Comparison of ENCODE assay signal across 8 cellular contexts in the genomic region with DNA sequence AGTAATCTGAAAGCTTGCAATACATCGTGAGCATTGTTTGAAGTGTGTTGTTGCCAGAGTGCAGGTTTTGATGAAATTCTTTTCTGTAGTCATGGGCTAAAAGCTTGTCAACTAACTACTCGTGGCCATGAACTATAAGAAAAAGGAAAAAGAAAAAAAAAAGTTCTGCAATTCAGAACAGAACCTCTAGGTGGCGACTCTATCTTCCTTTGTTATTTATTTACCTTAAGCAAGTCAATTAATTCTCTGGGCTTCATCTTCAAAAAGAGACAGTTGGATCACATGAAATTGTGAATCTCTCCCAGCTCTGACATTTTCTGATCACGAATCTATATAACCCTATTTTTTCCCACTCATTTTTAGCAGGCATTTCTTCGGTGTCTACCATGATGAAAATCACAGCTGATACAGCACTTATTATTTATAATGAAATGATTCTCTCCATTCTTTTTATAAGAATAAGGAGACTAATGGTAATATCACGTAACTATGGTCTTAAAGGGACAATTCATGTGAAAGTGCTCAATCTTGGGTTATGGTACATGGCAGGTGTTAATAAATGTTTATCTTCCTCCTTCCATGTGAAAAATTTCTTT. TPM values are rescaled to one million over a fixed set of nuclear protein-coding genes. Genes with fewer than 3 reads are reported as not detected.
DNase-seq lines count a peak whose midpoint lies in the region; ATAC-seq and TF ChIP-seq lines count a peak whose summit lies in the region.

No MANE protein-coding gene starts in this region.

- POLR2A ChIA-PET in RWPE1 (lab: Yijun Ruan, JAX; ENCODE audit: low non-redundant PET): no interaction called here

- H3K4me1 ChIP-seq in stomach: no peaks in the 10 kb centered on the region

- no peak for TF ChIP-seq POLR2A in stomach (IDR thresholded peaks at IDR 0.05)

- CTCF ChIA-PET in RWPE1 (lab: Yijun Ruan, JAX): interaction anchor here (0.5 to 1.3 kb wide), 23 partner anchors 8 to 1322 kb away, joined by 3 to 7 read pairs (median 3); no protein-coding TSS in a partner anchor

- H3K4me3 ChIP-seq in GM06990 (replicated peaks; ENCODE audit: low read depth, low read length): no peak overlapping the region
- no peak overlapping the region for H3K4me3 ChIP-seq in fibroblast of mammary gland (ENCODE audit: control insufficient read depth, low read depth, low read length)
- H3K4me3 ChIP-seq in stomach: no peak overlapping the region

- no peak for ATAC-seq in HG02852 (IDR thresholded peaks at IDR 0.05; ENCODE audit: unreplicated experiment)
- no peak for ATAC-seq in HG03196 (IDR thresholded peaks at IDR 0.05; ENCODE audit: unreplicated experiment)

- H3K27ac ChIP-seq in RWPE1: no peak overlapping the region
- H3K27ac ChIP-seq in stomach: no peak overlapping the region

- WGBS in stomach, 5 donors: 33 to 38% (median 35%) methylated on average over 6 of the region's 6 CpGs

- H3K36me3 ChIP-seq in GM06990 (ENCODE audit: control insufficient read depth, insufficient read depth, low read length) (no peaks in the 10 kb centered on the region), stomach (no peaks in the 10 kb centered on the region)

- TF ChIP-seq CTCF in GM06990 (IDR thresholded peaks at IDR 0.05; ENCODE audit: insufficient read depth, low read length, poor library complexity, severe bottlenecking) (peak; percentile 61), RWPE1 (conservative IDR thresholded peaks at IDR 0.05; ENCODE audit: low read depth) (peak; percentile 87), fibroblast of mammary gland (conservative IDR thresholded peaks at IDR 0.05; ENCODE audit: control insufficient read depth, insufficient read depth, low read depth, low read length) (peak; percentile 70), stomach (IDR thresholded peaks at IDR 0.05) (peak in 4 of 7 experiments; percentile 39 to 71 (median 56))

- H3K9me3 ChIP-seq in stomach: no peaks in the 10 kb centered on the region

- DNase-seq in GM06990 (ENCODE audit: extremely low read depth, insufficient read length) (peak; percentile 36), Kasumi-1 (lab: John Stamatoyannopoulos, UW) (peak; percentile 20 to 30), RWPE1 (ENCODE audit: low spot score) (peak; percentile 8), fibroblast of mammary gland (ENCODE audit: low read depth) (peak; percentile 52), stomach (no peak)
- DNase-seq in activated CD8-positive, alpha-beta memory T cell treated with anti-CD3 and anti-CD28 coated beads for 24 hours: no peak

- intact Hi-C loops in stomach (cut with DNase I; ENCODE audit: low total_unique reads): no loop called here

- TF ChIP-seq EP300 in stomach (IDR thresholded peaks at IDR 0.05): no peak

- H3K27me3 ChIP-seq in GM06990 (replicated peaks; ENCODE audit: control insufficient read depth, insufficient read depth, low read length) (no peaks in the 10 kb centered on the region), stomach (no peaks in the 10 kb centered on the region)

RNA-seq across cellular contexts. Expression of gene TMEM196, which starts 18.8 kb away (rescaled TPM):
- total RNA-seq in stomach: under 1 TPM in 1 of 5 donors, not detected in 4; 0.55 TPM
- polyA plus RNA-seq in stomach: under 1 TPM in 1 of 3 donors, not detected in 2; 0.03 TPM

RNA-seq across cellular contexts. Expression of gene POLR1F, which starts 45.8 kb away (rescaled TPM):
- total RNA-seq in stomach: 10 to 100 TPM in 2 of 5 donors, 1 to 10 TPM in 3; 3.8 to 17.3 (median 5.8) TPM
- 1 to 10 TPM; 5.2 to 9.3 (median 6.2) TPM for polyA plus RNA-seq in stomach

Comparison
In these comparisons a context has a peak if more than half of its experiments do, and no peak if none do; other contexts are left out.
1. DNase-seq: peak in GM06990 (single experiment), Kasumi-1 (2 of 2), RWPE1 (single experiment) and fibroblast of mammary gland (single experiment); none in stomach (single experiment) and activated CD8-positive, alpha-beta memory T cell treated with anti-CD3 and anti-CD28 coated beads for 24 hours (single experiment).
2. Peak in every context shown above with its lines, with median percentiles within 50 percentile points of each other: CTCF ChIP-seq.